13 cellular contexts compared by ENCODE assay signal in genomic region chr3:98013428-98014349, GRCh38. TPM values are rescaled to one million over a fixed set of nuclear protein-coding genes. Genes with fewer than 3 reads are reported as not detected.
DNase-seq lines count a peak whose midpoint lies in the region; ATAC-seq, FAIRE-seq and TF ChIP-seq lines count a peak whose summit lies in the region.
"Had no signal": no experiment of that assay in that cellular context is flagged by ENCODE, and none has a peak within 500 bp of the region (broad histone marks: within the 10 kb centered on the region; RNA-seq: fewer than 3 reads in every experiment).

No MANE protein-coding gene starts in this region.

- TF ChIP-seq CTCF in mammary epithelial cell (conservative IDR thresholded peaks at IDR 0.05 in 1 of 2, IDR thresholded peaks at IDR 0.05 in 1 of 2; ENCODE audit: extremely low read depth in 1 of 2, insufficient read depth in 1 of 2, low read depth in 1 of 2, low read length in 2 of 2): peak in 1 of 2 donors; percentile 19
- TF ChIP-seq CTCF in hepatocyte (IDR thresholded peaks at IDR 0.05; ENCODE audit: poor library complexity): no peak

- ATAC-seq in HG03097 (IDR thresholded peaks at IDR 0.05; ENCODE audit: low FRiP score, unreplicated experiment): no peak
- ATAC-seq in HG03175 (IDR thresholded peaks at IDR 0.05; ENCODE audit: unreplicated experiment): no peak

- H3K4me2 ChIP-seq in mammary epithelial cell (ENCODE audit: insufficient read depth, low read depth, low read length) (no peak overlapping the region), mesendoderm (ENCODE audit: low read length) (no peak overlapping the region), hepatocyte (no peak overlapping the region)

- H3K36me3 ChIP-seq in mammary epithelial cell (ENCODE audit: insufficient read depth, low read length) (no peaks in the 10 kb centered on the region), mesendoderm (ENCODE audit: control insufficient read depth, insufficient read depth, low read length) (no peaks in the 10 kb centered on the region), hepatocyte (replicated peaks; ENCODE audit: insufficient read depth, low read depth) (no peaks in the 10 kb centered on the region)
- H3K36me3 ChIP-seq: thoracic aorta had no signal

- DNase-seq in Caki2 (ENCODE audit: low read depth): peak; percentile 42
- peak; percentile 10 for DNase-seq in HTR-8/SVneo (ENCODE audit: insufficient read length, low spot score)
- DNase-seq in mammary epithelial cell: peak; percentile 46
- DNase-seq in mesendoderm: no peak
- no peak for DNase-seq in hepatocyte (ENCODE audit: low spot score)
- no peak for DNase-seq in NCI-H1436 treated with DMSO at 0.1 percent for 48 hours (lab: John Stamatoyannopoulos, UW)
- DNase-seq: activated naive CD4-positive, alpha-beta T cell treated with anti-CD3 and anti-CD28 coated beads, Interleukin-2, amount 10 ng/mL, durations not matched to agents 7 days and 5 days; DND-41; NCI-H1092; occipital lobe had no signal

- H3K27me3 ChIP-seq in mammary epithelial cell (ENCODE audit: insufficient read depth, low read length) (no peaks in the 10 kb centered on the region), mesendoderm (ENCODE audit: insufficient read depth, low read length, poor library complexity) (no peaks in the 10 kb centered on the region), hepatocyte (no peaks in the 10 kb centered on the region)

- no peak overlapping the region for H4K5ac ChIP-seq in mesendoderm (ENCODE audit: low read length)

- in situ Hi-C loops in Caki2 (cut with HindIII; ENCODE audit: low pct_unique_long_range_greater_than_20kb, low sequenced_read_pairs): no loop called here
- in situ Hi-C loops in mammary epithelial cell (cut with MboI; ENCODE audit: low sequenced_read_pairs in 2 of 2): no loop called here

- no peak overlapping the region for H2AK5ac ChIP-seq in mesendoderm (ENCODE audit: low read length)

- no peak overlapping the region for H3K9ac ChIP-seq in mammary epithelial cell (ENCODE audit: insufficient read depth, low read length)
- H3K9ac ChIP-seq in mesendoderm (ENCODE audit: low read length): no peak overlapping the region

- no TSS peak for BruUV-seq in mammary epithelial cell (replicated peaks; lab: Mats Ljungman, UMichigan)

- CTCF ChIA-PET in mammary epithelial cell (lab: Charles Lee; ENCODE audit: low non-redundant PET): interaction anchor here (0.5 to 0.7 kb wide), 3 partner anchors 9 to 190 kb away, joined by 3 read pairs; no protein-coding TSS in a partner anchor

- no peak overlapping the region for H2BK15ac ChIP-seq in mesendoderm (replicated peaks; ENCODE audit: low read depth)

- no peak overlapping the region for H3K27ac ChIP-seq in mammary epithelial cell (ENCODE audit: insufficient read depth, low read depth, low read length)
- no peak overlapping the region for H3K27ac ChIP-seq in mesendoderm (ENCODE audit: low read depth, low read length)
- H3K27ac ChIP-seq in hepatocyte: no peak overlapping the region
- H3K27ac ChIP-seq: thoracic aorta had no signal

- intact Hi-C loops in mammary epithelial cell (cut with micrococcal nuclease): loop anchor here (5.0 kb wide), 1 partner anchor 41 kb away; the partner anchor contains the start of gene RIOX2

- dilution Hi-C loops in mammary epithelial cell (cut with HindIII; ENCODE audit: low sequenced_read_pairs): loop anchor here (25.0 kb wide), 1 partner anchor 226 kb away; no protein-coding TSS in a partner anchor

- no peak overlapping the region for H2BK5ac ChIP-seq in mesendoderm (ENCODE audit: low read length)

- no peak overlapping the region for H3K18ac ChIP-seq in mesendoderm (ENCODE audit: low read length)

- H3K9me3 ChIP-seq in mammary epithelial cell (replicated peaks; ENCODE audit: insufficient read depth, low read length): no peaks in the 10 kb centered on the region
- no peaks in the 10 kb centered on the region for H3K9me3 ChIP-seq in hepatocyte (ENCODE audit: low read depth)
- H3K9me3 ChIP-seq: thoracic aorta had no signal

- H3K56ac ChIP-seq in mesendoderm (ENCODE audit: low read length): no peak overlapping the region

- no peaks in the 10 kb centered on the region for H3K9me2 ChIP-seq in hepatocyte (replicated peaks; ENCODE audit: insufficient read depth)

- no peak overlapping the region for H4K8ac ChIP-seq in mesendoderm (ENCODE audit: low read depth, low read length)

- peak overlapping the region; percentile 69 for H3K23ac ChIP-seq in mesendoderm (ENCODE audit: low read length)

- WGBS in mammary epithelial cell (ENCODE audit: low coverage, missing lambda C conversion rate): 58% methylated on average over 5 of the region's 5 CpGs
- WGBS in mesendoderm (ENCODE audit: extremely low coverage, insufficient coverage, low lambda C conversion rate): no CpG with 5 or more reads among the region's 5 CpGs
- WGBS in hepatocyte (ENCODE audit: low lambda C conversion rate, missing lambda C conversion rate): 56% methylated on average over 5 of the region's 5 CpGs

- H3K4ac ChIP-seq in mesendoderm (ENCODE audit: low read depth, low read length): no peak overlapping the region

- no peak overlapping the region for H3K4me3 ChIP-seq in mammary epithelial cell (replicated peaks in 1 of 3; ENCODE audit: insufficient read depth in 1 of 3, low read depth in 2 of 3, low read length in 3 of 3)
- H3K4me3 ChIP-seq in mesendoderm (ENCODE audit: low read length): no peak overlapping the region
- H3K4me3 ChIP-seq in hepatocyte: no peak overlapping the region
- H3K4me3 ChIP-seq: thoracic aorta had no signal

- FAIRE-seq in HTR-8/SVneo (lab: Jason Lieb, UNC): no peak

- H4K20me1 ChIP-seq in mammary epithelial cell (ENCODE audit: insufficient read depth, low read length) (no peaks in the 10 kb centered on the region), hepatocyte (ENCODE audit: insufficient read depth, poor library complexity, severe bottlenecking) (no peaks in the 10 kb centered on the region)

- H3K79me2 ChIP-seq in mammary epithelial cell (ENCODE audit: insufficient read depth, low read length) (no peaks in the 10 kb centered on the region), mesendoderm (ENCODE audit: control insufficient read depth, insufficient read depth, low read length) (no peaks in the 10 kb centered on the region), hepatocyte (no peaks in the 10 kb centered on the region)

- H3K79me1 ChIP-seq in mesendoderm (ENCODE audit: low read length): no peaks in the 10 kb centered on the region

- H3K4me1 ChIP-seq in mammary epithelial cell (ENCODE audit: insufficient read depth, low read length): peaks cover 6% of the 10 kb centered on the region
- no peaks in the 10 kb centered on the region for H3K4me1 ChIP-seq in mesendoderm (ENCODE audit: control insufficient read depth, low read depth, low read length)
- H3K4me1 ChIP-seq in hepatocyte (ENCODE audit: insufficient read depth): peaks cover 15% of the 10 kb centered on the region

- peak overlapping the region; percentile 25 for H2AFZ ChIP-seq in mammary epithelial cell (ENCODE audit: low read depth, low read length)
- no peak overlapping the region for H2AFZ ChIP-seq in hepatocyte

- no peak overlapping the region for H2BK120ac ChIP-seq in mesendoderm (ENCODE audit: low read depth, low read length)

RNA-seq across cellular contexts. Expression of gene GABRR3, which starts 21.4 kb away (rescaled TPM):
- total RNA-seq in Caki2 (2014; rRNA removed; shearing (Covaris generic); ENCODE audit: low replicate concordance): not detected in 2 replicates
- total RNA-seq in mammary epithelial cell: not detected
- not detected for polyA plus RNA-seq in mammary epithelial cell
- not detected for polyA minus RNA-seq in mammary epithelial cell
- not detected for polyA plus RNA-seq in mesendoderm (2013, experiment 1 of 2)
- under 0.01 TPM for polyA plus RNA-seq in mesendoderm (2013, experiment 2 of 2)
- total RNA-seq in hepatocyte: not detected in 2 replicates
- not detected in 2 replicates for polyA plus RNA-seq in hepatocyte
- total RNA-seq: occipital lobe, thoracic aorta had no signal

RNA-seq across cellular contexts. Expression of gene RIOX2, which starts 41.5 kb away (rescaled TPM):
- total RNA-seq in Caki2 (2014; rRNA removed; shearing (Covaris generic); ENCODE audit: low replicate concordance): 13.6 and 24.1 TPM in 2 replicates
- 10 to 100 TPM; 33.3 to 42.4 TPM for total RNA-seq in mammary epithelial cell
- polyA plus RNA-seq in mammary epithelial cell: 20.5 TPM
- 9.9 TPM for polyA minus RNA-seq in mammary epithelial cell
- polyA plus RNA-seq in mesendoderm (2013, experiment 1 of 2): 24.0 TPM
- 23.9 TPM for polyA plus RNA-seq in mesendoderm (2013, experiment 2 of 2)
- total RNA-seq in hepatocyte: 26.0 and 26.2 TPM in 2 replicates
- polyA plus RNA-seq in hepatocyte: 14.7 and 15.5 TPM in 2 replicates

Comparison
In these comparisons a context has a peak if more than half of its experiments do, and no peak if none do; other contexts are left out.
1. DNase-seq: peak in Caki2 (single experiment), HTR-8/SVneo (single experiment) and mammary epithelial cell (single experiment); none in mesendoderm (single experiment), hepatocyte (single experiment) and NCI-H1436 treated with DMSO at 0.1 percent for 48 hours (single experiment).